ENCODE assay signal across 8 cellular contexts in genomic region chr11:117230981-117231636, GRCh38. TPM values are rescaled to one million over a fixed set of nuclear protein-coding genes. Genes with fewer than 3 reads are reported as not detected.
DNase-seq lines count a peak whose midpoint lies in the region; ATAC-seq, FAIRE-seq and TF ChIP-seq lines count a peak whose summit lies in the region.

No MANE protein-coding gene starts in this region.

- TF ChIP-seq RAD21 in A549 (conservative IDR thresholded peaks at IDR 0.05 in 1 of 2, IDR thresholded peaks at IDR 0.05 in 1 of 2): no peak

- no peak for FAIRE-seq in A549 (lab: Jason Lieb, UNC)

- TF ChIP-seq CTCF in A549 (IDR thresholded peaks at IDR 0.05) (no peak), chondrocyte (IDR thresholded peaks at IDR 0.05) (no peak)

- H3K27me3 Mint-ChIP-seq in IgD-negative memory B cell: no peaks in the 10 kb centered on the region
- no peaks in the 10 kb centered on the region for H3K27me3 Mint-ChIP-seq in chondrocyte (ENCODE audit: low read depth)

- H3K4me1 ChIP-seq in A549 (peaks cover 12% of the 10 kb centered on the region; the same call in 1 of the 3 replicates), muscle layer of colon (ENCODE audit: insufficient read depth, low read length) (peaks cover 21% of the 10 kb centered on the region)

- H3K4me3 ChIP-seq in A549: peak overlapping the region; percentile 60
- H3K4me3 ChIP-seq in muscle layer of colon (ENCODE audit: low read depth in 1 of 2, low read length in 2 of 2): peak overlapping the region; percentile 91 to 95

- WGBS in A549 (ENCODE audit: missing lambda C conversion rate): 8% methylated on average over 4 of the region's 4 CpGs

- H3K9me3 ChIP-seq in A549 (no peaks in the 10 kb centered on the region), muscle layer of colon (ENCODE audit: low read length) (no peaks in the 10 kb centered on the region)

- H3K9me3 Mint-ChIP-seq in IgD-negative memory B cell (no peaks in the 10 kb centered on the region), chondrocyte (ENCODE audit: low read depth) (no peaks in the 10 kb centered on the region)

- ATAC-seq in A549: peak in 1 of 2 experiments; percentile 23; a peak in 1 of 6 replicates

- peaks cover 27 to 41% (median 37%) of the 10 kb centered on the region in 3 donors for H3K4me1 Mint-ChIP-seq in IgD-negative memory B cell
- H3K4me1 Mint-ChIP-seq in chondrocyte (ENCODE audit: low read depth): peaks cover 44% of the 10 kb centered on the region

- H3K36me3 Mint-ChIP-seq in IgD-negative memory B cell (peaks cover 3% of the 10 kb centered on the region), chondrocyte (ENCODE audit: low read depth) (peaks cover 12% of the 10 kb centered on the region)

- H3K27ac Mint-ChIP-seq in IgD-negative memory B cell (peak overlapping the region; percentile 92 to 97 (median 96)), chondrocyte (ENCODE audit: unreplicated experiment) (peak overlapping the region; percentile 93)

- H3K9ac ChIP-seq in muscle layer of colon (ENCODE audit: low read length): peak overlapping the region; percentile 74

- TF ChIP-seq POLR2A in A549 (IDR thresholded peaks at IDR 0.05; ENCODE audit: low read length): no peak

- TF ChIP-seq EP300 in A549 (IDR thresholded peaks at IDR 0.05): no peak

- DNase-seq in A549 (ENCODE audit: low read depth in 1 of 2, low spot score in 1 of 2): no peak
- no peak for DNase-seq in chondrocyte (ENCODE audit: low spot score)
- DNase-seq in NCI-H510A treated with DMSO at 0.1 percent for 48 hours (lab: John Stamatoyannopoulos, UW): no peak
- DNase-seq in NCI-H146 (lab: John Stamatoyannopoulos, UW): no peak
- DNase-seq in middle frontal gyrus (ENCODE audit: extremely low spot score, low spot score): no peak
- no peak for DNase-seq in NCI-H748 (lab: John Stamatoyannopoulos, UW; ENCODE audit: unreplicated experiment)

- peak overlapping the region; percentile 89 for H3K4me2 ChIP-seq in A549

- CTCF ChIA-PET in A549 (lab: Yijun Ruan, JAX): interaction anchor here (0.7 to 7.4 kb wide), 9 partner anchors 9 to 440 kb away, joined by 3 to 69 read pairs (median 3); partner anchors contain the start of genes APOA5 and SIDT2

- H3K27ac ChIP-seq in A549 (peak overlapping the region; percentile 82 to 100), muscle layer of colon (ENCODE audit: low read depth, low read length) (peak overlapping the region; percentile 100)

- peaks cover 33% of the 10 kb centered on the region for H3K36me3 ChIP-seq in muscle layer of colon (ENCODE audit: insufficient read depth, low read length)

- POLR2A ChIA-PET in A549 (lab: Yijun Ruan, JAX): interaction anchor here (0.9 to 1.5 kb wide), 2 partner anchors 97 to 440 kb away, joined by 3 to 4 read pairs; partner anchors contain the start of genes APOA5 and CEP164

- H3K4me3 Mint-ChIP-seq in IgD-negative memory B cell: peak overlapping the region; percentile 91 to 100 (median 100)
- peak overlapping the region; percentile 98 for H3K4me3 Mint-ChIP-seq in chondrocyte (ENCODE audit: unreplicated experiment)

- no peaks in the 10 kb centered on the region for H3K27me3 ChIP-seq in muscle layer of colon (ENCODE audit: control insufficient read depth in 1 of 2, insufficient read depth in 2 of 2, low read length in 2 of 2)

TF ChIP-seq in A549, 52 proteins besides CTCF, POLR2A, EP300 and RAD21:
- TF ChIP-seq GATA3 (IDR thresholded peaks at IDR 0.05; ENCODE audit: borderline replicate concordance): no peak
- TF ChIP-seq HOXB5 (CRISPR knock-in tag; IDR thresholded peaks at IDR 0.05): no peak
- TF ChIP-seq, protein P1, sequence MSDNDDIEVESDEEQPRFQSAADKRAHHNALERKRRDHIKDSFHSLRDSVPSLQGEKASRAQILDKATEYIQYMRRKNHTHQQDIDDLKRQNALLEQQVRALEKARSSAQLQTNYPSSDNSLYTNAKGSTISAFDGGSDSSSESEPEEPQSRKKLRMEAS (IDR thresholded peaks at IDR 0.05): no peak
- TF ChIP-seq BHLHE40 (IDR thresholded peaks at IDR 0.05; ENCODE audit: low read depth, low read length): no peak
- no peak for TF ChIP-seq RCOR1 (IDR thresholded peaks at IDR 0.05; ENCODE audit: low read depth, low read length)
- no peak for TF ChIP-seq KDM1A (IDR thresholded peaks at IDR 0.05; ENCODE audit: low read depth)
- TF ChIP-seq NFE2L2 (conservative IDR thresholded peaks at IDR 0.05; ENCODE audit: low read length): no peak
- no peak for TF ChIP-seq EHF (CRISPR knock-in tag; IDR thresholded peaks at IDR 0.05)
- no peak for TF ChIP-seq RFX5 (IDR thresholded peaks at IDR 0.05)
- TF ChIP-seq POLR2AphosphoS2 (conservative IDR thresholded peaks at IDR 0.05; ENCODE audit: low read length): no peak

RNA-seq across cellular contexts. Expression of gene PCSK7, which starts 0.8 kb away (rescaled TPM):
- polyA plus RNA-seq in A549 (2011; rRNA removed) (9.8 and 12.8 TPM in 2 replicates), A549 (2017; fragmentation: RNase III; extraction: RNeasy Plus Mini Kit Qiagen cat#74134 plus additional on column Dnase treatment) (17.8 to 20.1 TPM (median 19.6 TPM) in 3 replicates), IgD-negative memory B cell (68.1 TPM)
- polyA plus RNA-seq in A549 (2012; cell fraction: cytosol; rRNA removed): 19.0 and 21.8 TPM in 2 replicates
- 55.7 and 65.6 TPM in 2 replicates for polyA plus RNA-seq in A549 (2012; cell fraction: nucleus; rRNA removed)
- 14.9 and 17.8 TPM in 2 replicates for polyA minus RNA-seq in A549 (2011; rRNA and poly(A)+ RNA removed)
- 42.8 to 71.0 TPM (median 43.0 TPM) in 3 replicates for total RNA-seq in chondrocyte

RNA-seq across cellular contexts. Expression of gene RNF214, which starts 1.4 kb away (rescaled TPM):
- polyA plus RNA-seq in A549 (2011; rRNA removed) (14.0 and 15.9 TPM in 2 replicates), A549 (2017; fragmentation: RNase III; extraction: RNeasy Plus Mini Kit Qiagen cat#74134 plus additional on column Dnase treatment) (10.6 to 11.6 TPM (median 11.0 TPM) in 3 replicates), IgD-negative memory B cell (12.5 TPM)
- 11.4 and 11.6 TPM in 2 replicates for polyA plus RNA-seq in A549 (2012; cell fraction: cytosol; rRNA removed)
- polyA plus RNA-seq in A549 (2012; cell fraction: nucleus; rRNA removed): 14.1 and 16.2 TPM in 2 replicates
- 36.7 and 40.3 TPM in 2 replicates for polyA minus RNA-seq in A549 (2011; rRNA and poly(A)+ RNA removed)
- total RNA-seq in chondrocyte: 21.8 to 26.1 TPM (median 24.7 TPM) in 3 replicates

RNA-seq across cellular contexts. Expression of gene TAGLN, which starts 31.9 kb away (rescaled TPM):
- polyA plus RNA-seq in A549 (2011; rRNA removed) (34.2 and 43.2 TPM in 2 replicates), A549 (2017; fragmentation: RNase III; extraction: RNeasy Plus Mini Kit Qiagen cat#74134 plus additional on column Dnase treatment) (257 to 296 TPM (median 287 TPM) in 3 replicates), IgD-negative memory B cell (1.6 TPM)
- 104 and 153 TPM in 2 replicates for polyA plus RNA-seq in A549 (2012; cell fraction: cytosol; rRNA removed)
- polyA plus RNA-seq in A549 (2012; cell fraction: nucleus; rRNA removed): 153 and 173 TPM in 2 replicates
- polyA minus RNA-seq in A549 (2011; rRNA and poly(A)+ RNA removed): 16.0 and 24.1 TPM in 2 replicates
- total RNA-seq in chondrocyte: 854 to 4,666 TPM (median 4,556 TPM) in 3 replicates

RNA-seq across cellular contexts. Expression of gene SIDT2, which starts 52.6 kb away (rescaled TPM):
- 8.5 and 15.4 TPM in 2 replicates for polyA plus RNA-seq in A549 (2011; rRNA removed)
- 10.2 and 10.7 TPM in 2 replicates for polyA plus RNA-seq in A549 (2012; cell fraction: cytosol; rRNA removed)
- polyA plus RNA-seq in A549 (2012; cell fraction: nucleus; rRNA removed): 28.6 and 37.9 TPM in 2 replicates
- polyA plus RNA-seq in A549 (2017; fragmentation: RNase III; extraction: RNeasy Plus Mini Kit Qiagen cat#74134 plus additional on column Dnase treatment): 5.5 to 6.4 TPM (median 5.9 TPM) in 3 replicates
- polyA minus RNA-seq in A549 (2011; rRNA and poly(A)+ RNA removed): 25.7 and 34.3 TPM in 2 replicates
- polyA plus RNA-seq in IgD-negative memory B cell: 61.0 TPM
- total RNA-seq in chondrocyte: 32.4 to 42.5 TPM (median 38.8 TPM) in 3 replicates

Comparison
In these comparisons a context has a peak if more than half of its experiments do, and no peak if none do; other contexts are left out.
1. RNA of gene TAGLN, which starts 31.9 kb away (polyA plus RNA-seq): 34.2 to 296 TPM in A549; 1.6 TPM in IgD-negative memory B cell (single experiment); every median in the first group is over 10 times any median in the second.